Comparison of ENCODE assay signal across 8 cellular contexts in the genomic region with DNA sequence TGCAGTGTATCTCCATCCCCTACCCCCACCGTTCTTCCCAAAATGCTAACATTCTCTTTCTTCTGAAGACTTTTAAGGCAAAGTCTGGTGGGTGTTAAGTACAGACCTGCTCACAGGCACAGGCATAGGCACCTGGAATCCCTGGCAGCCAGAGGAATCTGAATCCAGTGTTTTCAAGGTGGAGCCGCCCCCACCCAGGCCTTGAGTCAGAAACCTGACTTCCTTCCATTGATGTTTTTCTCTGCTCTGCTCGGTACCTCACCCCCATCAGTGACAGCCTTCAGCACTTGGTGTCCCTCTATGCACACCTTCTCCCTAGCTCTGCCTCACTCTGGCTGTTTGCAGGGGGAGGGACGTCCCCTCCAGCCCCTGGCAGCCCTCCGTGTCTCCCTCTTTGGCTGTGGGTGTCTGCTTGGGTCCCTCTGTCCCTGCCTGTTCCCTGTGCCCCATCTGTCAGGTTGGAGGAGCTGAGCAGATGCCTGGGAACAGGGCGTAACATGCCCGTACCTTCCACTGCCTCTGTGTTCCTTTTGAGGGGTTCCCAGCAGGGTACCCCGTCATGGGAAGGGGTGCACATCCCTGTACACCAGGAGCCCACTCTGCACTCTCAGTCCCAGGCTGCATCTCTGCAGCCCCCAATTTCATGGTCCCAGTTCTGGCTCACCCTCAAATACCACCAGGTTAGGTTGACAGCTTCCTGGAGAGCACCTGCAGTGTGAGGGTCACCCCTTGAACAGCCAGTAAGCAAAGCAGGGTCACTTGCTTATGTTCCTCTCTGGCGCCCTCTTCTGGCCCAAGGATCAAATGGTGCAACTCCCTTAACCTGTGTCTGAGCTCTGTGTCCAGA. TPM values are rescaled to one million over a fixed set of nuclear protein-coding genes. Genes with fewer than 3 reads are reported as not detected.
DNase-seq lines count a peak whose midpoint lies in the region; ATAC-seq lines count a peak whose summit lies in the region.

No MANE protein-coding gene starts in this region.

- DNase-seq in SIG-M5 treated with dmso at 0.1 percent for 504 hours (lab: John Stamatoyannopoulos, UW; ENCODE audit: unreplicated experiment) (peak; percentile 63), SIG-M5 (lab: John Stamatoyannopoulos, UW) (no peak), NCI-H1092 treated with DMSO at 0.1 percent for 48 hours (lab: John Stamatoyannopoulos, UW) (peak; percentile 77), T-helper 1 cell (peak; percentile 57 to 79 (median 68)), adipocyte (ENCODE audit: low read depth) (peak; percentile 90), left cardiac atrium (peak; percentile 86), sciatic nerve (ENCODE audit: low spot score) (peak; percentile 91)

- H3K9me3 ChIP-seq in adipocyte (ENCODE audit: control insufficient read depth, low read length) = no peaks in the 10 kb centered on the region

- peaks cover 32% of the 10 kb centered on the region for H3K36me3 ChIP-seq in adipocyte (ENCODE audit: control insufficient read depth, insufficient read depth, low read length, severe bottlenecking)

- H3K4me3 ChIP-seq in adipocyte (ENCODE audit: low read length) = no peak overlapping the region

- peak; percentile 37 to 53 for ATAC-seq in left cardiac atrium
- peak; percentile 61 for ATAC-seq in sciatic nerve
- ATAC-seq in GM18868 (IDR thresholded peaks at IDR 0.05; ENCODE audit: unreplicated experiment) = no peak

- H3K9ac ChIP-seq in adipocyte (ENCODE audit: low read length) = no peak overlapping the region

- intact Hi-C loops in left cardiac atrium (cut with DNase I) = loop anchor here (5.0 kb wide), 1 partner anchor 112 kb away; no protein-coding TSS in a partner anchor
- intact Hi-C loops in sciatic nerve (cut with DNase I) = no loop called here

- H3K4me1 ChIP-seq in adipocyte (ENCODE audit: control insufficient read depth, insufficient read depth, low read length) = no peaks in the 10 kb centered on the region

- H3K27me3 ChIP-seq in adipocyte (replicated peaks; ENCODE audit: control insufficient read depth, insufficient read depth, low read length) = no peaks in the 10 kb centered on the region

RNA-seq across cellular contexts. Expression of a gene that starts 6.7 kb away (rescaled TPM):
- total RNA-seq in left cardiac atrium = 10 to 100 TPM; 23.4 TPM
- 28.6 TPM for total RNA-seq in sciatic nerve

RNA-seq across cellular contexts. Expression of a gene that starts 7.1 kb away (rescaled TPM):
- total RNA-seq in left cardiac atrium (10 to 100 TPM; 50.2 to 56.6 TPM), sciatic nerve (66.9 TPM)

RNA-seq across cellular contexts. Expression of a gene that starts 8.9 kb away (rescaled TPM):
- under 1 TPM; 0.32 to 0.47 TPM for total RNA-seq in left cardiac atrium
- total RNA-seq in sciatic nerve = 3.4 TPM
